Comparison of ENCODE assay signal across 1 cellular context in the genomic region with DNA sequence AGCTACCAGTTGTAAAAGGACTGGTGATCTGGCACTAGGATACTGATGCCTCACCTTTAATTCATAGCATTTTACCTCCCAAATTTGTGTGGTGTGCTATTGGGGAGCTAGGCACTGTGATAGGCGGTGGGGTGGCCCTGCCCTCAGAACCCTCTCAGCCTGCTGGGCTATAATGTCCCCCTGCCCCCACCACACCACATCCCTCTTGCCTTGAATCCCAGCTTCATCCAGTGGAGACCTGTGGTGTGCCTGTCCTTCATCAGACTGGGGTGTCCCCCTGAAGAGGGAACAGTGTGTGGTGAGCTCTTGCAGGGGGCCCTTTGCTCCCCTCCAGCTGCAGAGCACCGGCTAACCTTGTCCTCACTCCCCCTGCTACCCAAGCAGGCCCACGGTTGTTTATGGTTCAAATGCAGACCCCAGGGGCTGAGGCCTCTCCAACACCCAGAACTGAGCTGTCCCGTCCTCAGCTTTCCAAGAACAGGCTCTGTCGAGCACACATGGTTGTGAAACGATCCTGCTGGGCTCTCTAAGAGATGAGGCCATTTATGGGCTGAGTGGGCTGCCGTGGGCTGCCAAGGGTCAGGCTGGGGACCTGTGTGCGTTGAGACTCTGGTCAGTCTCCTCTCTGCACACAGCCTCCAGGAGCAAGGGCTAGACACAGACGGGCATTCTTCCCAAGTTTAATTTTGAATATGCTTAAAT.
TF ChIP-seq lines count a peak whose summit lies in the region.

No MANE protein-coding gene starts in this region.

TF ChIP-seq in K562, 482 proteins besides CTCF, POLR2A, EP300 and RAD21:
- no peak for TF ChIP-seq ZBTB9 (CRISPR knock-in tag; IDR thresholded peaks at IDR 0.05)
- TF ChIP-seq LCOR (CRISPR knock-in tag; IDR thresholded peaks at IDR 0.05), result no peak
- TF ChIP-seq CHD1 (IDR thresholded peaks at IDR 0.05; ENCODE audit: low read length), result no peak
- no peak for TF ChIP-seq HNRNPH1 (optimal IDR thresholded peaks at IDR 0.05; ENCODE audit: low read depth, low read length)
- no peak for TF ChIP-seq SRSF3 (IDR thresholded peaks at IDR 0.05; ENCODE audit: insufficient read depth, low read length)
- no peak for TF ChIP-seq MGA (IDR thresholded peaks at IDR 0.05)
- TF ChIP-seq TCF7L2 (IDR thresholded peaks at IDR 0.05; ENCODE audit: low read depth, low read length), result no peak
- no peak for TF ChIP-seq ZNF165 (CRISPR knock-in tag; IDR thresholded peaks at IDR 0.05; ENCODE audit: borderline replicate concordance)
- TF ChIP-seq TSHZ1 (CRISPR knock-in tag; IDR thresholded peaks at IDR 0.05), result no peak
- TF ChIP-seq JUND (IDR thresholded peaks at IDR 0.05; ENCODE audit: borderline replicate concordance, low read depth, low read length), result no peak
- TF ChIP-seq JUND (tag; IDR thresholded peaks at IDR 0.05; ENCODE audit: borderline replicate concordance, low read depth, low read length), result no peak
- TF ChIP-seq, protein P1, sequence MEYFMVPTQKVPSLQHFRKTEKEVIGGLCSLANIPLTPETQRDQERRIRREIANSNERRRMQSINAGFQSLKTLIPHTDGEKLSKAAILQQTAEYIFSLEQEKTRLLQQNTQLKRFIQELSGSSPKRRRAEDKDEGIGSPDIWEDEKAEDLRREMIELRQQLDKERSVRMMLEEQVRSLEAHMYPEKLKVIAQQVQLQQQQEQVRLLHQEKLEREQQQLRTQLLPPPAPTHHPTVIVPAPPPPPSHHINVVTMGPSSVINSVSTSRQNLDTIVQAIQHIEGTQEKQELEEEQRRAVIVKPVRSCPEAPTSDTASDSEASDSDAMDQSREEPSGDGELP (CRISPR knock-in tag; IDR thresholded peaks at IDR 0.05; ENCODE audit: borderline replicate concordance), result no peak
- TF ChIP-seq WHSC1 (IDR thresholded peaks at IDR 0.05; ENCODE audit: low read length), result no peak
- TF ChIP-seq, protein P2, sequence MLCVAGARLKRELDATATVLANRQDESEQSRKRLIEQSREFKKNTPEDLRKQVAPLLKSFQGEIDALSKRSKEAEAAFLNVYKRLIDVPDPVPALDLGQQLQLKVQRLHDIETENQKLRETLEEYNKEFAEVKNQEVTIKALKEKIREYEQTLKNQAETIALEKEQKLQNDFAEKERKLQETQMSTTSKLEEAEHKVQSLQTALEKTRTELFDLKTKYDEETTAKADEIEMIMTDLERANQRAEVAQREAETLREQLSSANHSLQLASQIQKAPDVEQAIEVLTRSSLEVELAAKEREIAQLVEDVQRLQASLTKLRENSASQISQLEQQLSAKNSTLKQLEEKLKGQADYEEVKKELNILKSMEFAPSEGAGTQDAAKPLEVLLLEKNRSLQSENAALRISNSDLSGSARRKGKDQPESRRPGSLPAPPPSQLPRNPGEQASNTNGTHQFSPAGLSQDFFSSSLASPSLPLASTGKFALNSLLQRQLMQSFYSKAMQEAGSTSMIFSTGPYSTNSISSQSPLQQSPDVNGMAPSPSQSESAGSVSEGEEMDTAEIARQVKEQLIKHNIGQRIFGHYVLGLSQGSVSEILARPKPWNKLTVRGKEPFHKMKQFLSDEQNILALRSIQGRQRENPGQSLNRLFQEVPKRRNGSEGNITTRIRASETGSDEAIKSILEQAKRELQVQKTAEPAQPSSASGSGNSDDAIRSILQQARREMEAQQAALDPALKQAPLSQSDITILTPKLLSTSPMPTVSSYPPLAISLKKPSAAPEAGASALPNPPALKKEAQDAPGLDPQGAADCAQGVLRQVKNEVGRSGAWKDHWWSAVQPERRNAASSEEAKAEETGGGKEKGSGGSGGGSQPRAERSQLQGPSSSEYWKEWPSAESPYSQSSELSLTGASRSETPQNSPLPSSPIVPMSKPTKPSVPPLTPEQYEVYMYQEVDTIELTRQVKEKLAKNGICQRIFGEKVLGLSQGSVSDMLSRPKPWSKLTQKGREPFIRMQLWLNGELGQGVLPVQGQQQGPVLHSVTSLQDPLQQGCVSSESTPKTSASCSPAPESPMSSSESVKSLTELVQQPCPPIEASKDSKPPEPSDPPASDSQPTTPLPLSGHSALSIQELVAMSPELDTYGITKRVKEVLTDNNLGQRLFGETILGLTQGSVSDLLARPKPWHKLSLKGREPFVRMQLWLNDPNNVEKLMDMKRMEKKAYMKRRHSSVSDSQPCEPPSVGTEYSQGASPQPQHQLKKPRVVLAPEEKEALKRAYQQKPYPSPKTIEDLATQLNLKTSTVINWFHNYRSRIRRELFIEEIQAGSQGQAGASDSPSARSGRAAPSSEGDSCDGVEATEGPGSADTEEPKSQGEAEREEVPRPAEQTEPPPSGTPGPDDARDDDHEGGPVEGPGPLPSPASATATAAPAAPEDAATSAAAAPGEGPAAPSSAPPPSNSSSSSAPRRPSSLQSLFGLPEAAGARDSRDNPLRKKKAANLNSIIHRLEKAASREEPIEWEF (CRISPR knock-in tag; IDR thresholded peaks at IDR 0.05), result no peak
- TF ChIP-seq JUNB (CRISPR knock-in tag; conservative IDR thresholded peaks at IDR 0.05), result no peak
- no peak for TF ChIP-seq SETDB1 (IDR thresholded peaks at IDR 0.05; ENCODE audit: low read length)
- no peak for TF ChIP-seq HNRNPUL1 (IDR thresholded peaks at IDR 0.05; ENCODE audit: low read length)
- TF ChIP-seq BACH1 (tag; IDR thresholded peaks at IDR 0.05), result no peak
- TF ChIP-seq ZFP36 (IDR thresholded peaks at IDR 0.05; ENCODE audit: low read depth, low read length, partially characterized antibody), result no peak
- TF ChIP-seq, protein P3, sequence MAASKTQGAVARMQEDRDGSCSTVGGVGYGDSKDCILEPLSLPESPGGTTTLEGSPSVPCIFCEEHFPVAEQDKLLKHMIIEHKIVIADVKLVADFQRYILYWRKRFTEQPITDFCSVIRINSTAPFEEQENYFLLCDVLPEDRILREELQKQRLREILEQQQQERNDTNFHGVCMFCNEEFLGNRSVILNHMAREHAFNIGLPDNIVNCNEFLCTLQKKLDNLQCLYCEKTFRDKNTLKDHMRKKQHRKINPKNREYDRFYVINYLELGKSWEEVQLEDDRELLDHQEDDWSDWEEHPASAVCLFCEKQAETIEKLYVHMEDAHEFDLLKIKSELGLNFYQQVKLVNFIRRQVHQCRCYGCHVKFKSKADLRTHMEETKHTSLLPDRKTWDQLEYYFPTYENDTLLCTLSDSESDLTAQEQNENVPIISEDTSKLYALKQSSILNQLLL (CRISPR knock-in tag; IDR thresholded peaks at IDR 0.05; ENCODE audit: borderline replicate concordance), result no peak
- TF ChIP-seq ZNF668 (CRISPR knock-in tag; IDR thresholded peaks at IDR 0.05), result no peak
